ENCODE assay signal across 9 cellular contexts in the genomic region with DNA sequence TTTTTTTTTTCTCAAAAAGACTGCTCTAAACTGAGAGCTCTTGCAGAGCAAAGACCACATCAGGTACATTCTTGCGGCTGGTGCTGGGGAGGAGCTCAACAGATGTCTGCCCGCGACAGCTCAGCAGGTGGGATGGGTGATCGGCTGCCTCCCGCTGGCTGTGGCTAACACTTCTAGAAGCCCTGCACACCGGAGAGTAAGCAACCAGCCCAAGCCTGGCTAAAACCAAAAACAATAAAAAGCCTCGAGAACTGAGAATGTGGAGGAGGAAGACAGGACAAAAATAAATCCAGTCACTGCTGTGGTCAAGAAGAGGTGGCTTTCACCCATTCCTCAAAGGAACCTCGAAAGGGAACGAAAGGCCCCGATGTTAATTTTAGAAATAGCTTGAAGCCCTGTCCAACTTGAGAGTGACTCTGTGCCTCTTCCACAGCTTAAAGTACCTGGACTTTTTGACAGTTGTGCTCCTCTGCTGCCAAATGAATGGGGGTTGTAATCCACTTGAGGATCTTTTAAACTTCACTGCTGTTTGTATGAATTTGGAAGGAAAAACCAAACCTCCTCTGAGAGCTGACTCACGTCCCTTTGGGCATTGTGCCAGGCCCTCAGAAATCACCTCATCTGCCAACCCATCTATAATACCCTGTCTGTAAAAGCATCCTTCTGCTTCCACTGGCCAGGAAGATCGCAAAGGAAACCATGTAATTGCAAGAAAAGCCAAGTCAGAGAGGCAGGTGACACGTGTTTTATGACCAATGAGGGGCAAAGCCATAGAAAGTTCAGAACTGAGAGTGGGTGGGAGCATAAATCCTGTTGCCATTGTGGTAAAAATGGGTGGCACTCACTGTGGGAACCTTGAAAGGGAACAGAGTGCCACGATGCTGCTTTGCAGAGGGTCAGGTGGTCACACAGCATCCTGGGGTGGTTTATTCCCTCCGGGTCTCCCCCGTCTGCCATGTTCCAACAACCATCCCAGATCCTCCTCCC.
A peak's percentile ranks its signal among the peaks of the same experiment; 100 is the strongest.
DNase-seq lines count a peak whose midpoint lies in the region; ATAC-seq and TF ChIP-seq lines count a peak whose summit lies in the region.
"Had no signal": no experiment of that assay in that cellular context is flagged by ENCODE, and none has a peak within 500 bp of the region (broad histone marks: within the 10 kb centered on the region; RNA-seq: fewer than 3 reads in every experiment).

No MANE protein-coding gene starts in this region.

- peaks cover 0 to 19% of the 10 kb centered on the region in 2 donors for H3K27me3 ChIP-seq in left lung

- peak overlapping the region; percentile 86 for H3K27ac Mint-ChIP-seq in activated T-helper 1 cell treated with anti-CD3 and anti-CD28 coated beads, Interleukin-12 subunit alpha, Interleukin-12 subunit beta, Interleukin-2, Interleukin-4 antibody, amounts not matched to agents 30 ng/mL and 10 ng/mL and 1 ng/mL, durations not matched to agents 14 hours and 24 hours and 36 hours

- no peaks in the 10 kb centered on the region for H3K36me3 Mint-ChIP-seq in activated T-helper 1 cell treated with anti-CD3 and anti-CD28 coated beads, Interleukin-12 subunit alpha, Interleukin-12 subunit beta, Interleukin-2, Interleukin-4 antibody, amounts not matched to agents 30 ng/mL and 10 ng/mL and 1 ng/mL, durations not matched to agents 14 hours and 24 hours and 36 hours (ENCODE audit: low read depth)

- TF ChIP-seq CTCF in mucosa of descending colon (IDR thresholded peaks at IDR 0.05) (no peak), left lung (IDR thresholded peaks at IDR 0.05) (no peak)

- peaks cover 31% of the 10 kb centered on the region for H3K4me1 Mint-ChIP-seq in activated T-helper 1 cell treated with anti-CD3 and anti-CD28 coated beads, Interleukin-12 subunit alpha, Interleukin-12 subunit beta, Interleukin-2, Interleukin-4 antibody, amounts not matched to agents 30 ng/mL and 10 ng/mL and 1 ng/mL, durations not matched to agents 14 hours and 24 hours and 36 hours (ENCODE audit: low read depth)

- intact Hi-C loops in Right ventricle myocardium inferior (cut with DNase I) = no loop called here
- intact Hi-C loops in cardiac septum (cut with DNase I) = no loop called here
- intact Hi-C loops in activated T-helper 1 cell treated with anti-CD3 and anti-CD28 coated beads, Interleukin-12 subunit alpha, Interleukin-12 subunit beta, Interleukin-2, Interleukin-4 antibody, amounts not matched to agents 30 ng/mL and 10 ng/mL and 1 ng/mL, durations not matched to agents 14 hours and 24 hours and 36 hours (cut with micrococcal nuclease) = loop anchor here (1.0 to 5.0 kb wide), 6 partner anchors 33 to 122 kb away; a partner anchor contains a TSS
- intact Hi-C loops in mucosa of descending colon (cut with DNase I, micrococcal nuclease) = no loop called here
- intact Hi-C loops in left lung (cut with DNase I) = no loop called here

- H3K9me3 Mint-ChIP-seq in activated T-helper 1 cell treated with anti-CD3 and anti-CD28 coated beads, Interleukin-12 subunit alpha, Interleukin-12 subunit beta, Interleukin-2, Interleukin-4 antibody, amounts not matched to agents 30 ng/mL and 10 ng/mL and 1 ng/mL, durations not matched to agents 14 hours and 24 hours and 36 hours = no peaks in the 10 kb centered on the region

- no peak overlapping the region for H3K27ac ChIP-seq in left lung
- H3K27ac ChIP-seq: C4-2B had no signal

- H3K4me1 ChIP-seq in mucosa of descending colon (ENCODE audit: low read depth) (no peaks in the 10 kb centered on the region), left lung (no peaks in the 10 kb centered on the region)

- H3K27me3 Mint-ChIP-seq in activated T-helper 1 cell treated with anti-CD3 and anti-CD28 coated beads, Interleukin-12 subunit alpha, Interleukin-12 subunit beta, Interleukin-2, Interleukin-4 antibody, amounts not matched to agents 30 ng/mL and 10 ng/mL and 1 ng/mL, durations not matched to agents 14 hours and 24 hours and 36 hours (ENCODE audit: insufficient read depth) = peaks cover 4% of the 10 kb centered on the region

- no peaks in the 10 kb centered on the region for H3K9me3 ChIP-seq in mucosa of descending colon
- no peaks in the 10 kb centered on the region for H3K9me3 ChIP-seq in left lung

- H3K4me3 Mint-ChIP-seq in activated T-helper 1 cell treated with anti-CD3 and anti-CD28 coated beads, Interleukin-12 subunit alpha, Interleukin-12 subunit beta, Interleukin-2, Interleukin-4 antibody, amounts not matched to agents 30 ng/mL and 10 ng/mL and 1 ng/mL, durations not matched to agents 14 hours and 24 hours and 36 hours = peak overlapping the region; percentile 53

- peak; percentile 28 for ATAC-seq in Right ventricle myocardium inferior
- peak; percentile 73 for ATAC-seq in HG03108 (IDR thresholded peaks at IDR 0.05; ENCODE audit: unreplicated experiment)
- peak; percentile 85 for ATAC-seq in mucosa of descending colon
- no peak for ATAC-seq in left lung

- H3K4me3 ChIP-seq in mucosa of descending colon (no peak overlapping the region), left lung (no peak overlapping the region)

- DNase-seq in Right ventricle myocardium inferior (ENCODE audit: missing footprints) (no peak), cardiac septum (ENCODE audit: low spot score) (no peak), mucosa of descending colon (peak; percentile 41 to 77 (median 55)), HuH-7.5 (ENCODE audit: low spot score) (no peak), left lung (no peak)
- DNase-seq in NK-92 treated with Interleukin-12 subunit alpha and Interleukin-12 subunit beta, amount 100 ng/mL, for 24 hours (lab: John Stamatoyannopoulos, UW) = peak; percentile 76
- peak; percentile 78 for DNase-seq in activated T-helper 1 cell treated with anti-CD3 and anti-CD28 coated beads, Interleukin-12 subunit alpha, Interleukin-12 subunit beta, Interleukin-2, Interleukin-4 antibody, amounts not matched to agents 30 ng/mL and 10 ng/mL and 1 ng/mL, durations not matched to agents 14 hours and 24 hours and 36 hours (ENCODE audit: low spot score)

- H3K36me3 ChIP-seq in mucosa of descending colon (ENCODE audit: low read depth) = no peaks in the 10 kb centered on the region
- no peaks in the 10 kb centered on the region for H3K36me3 ChIP-seq in left lung

Comparison
In these comparisons a context has a peak if more than half of its experiments do, and no peak if none do; other contexts are left out.
1. DNase-seq: peak in NK-92 treated with Interleukin-12 subunit alpha and Interleukin-12 subunit beta, amount 100 ng/mL, for 24 hours (single experiment), activated T-helper 1 cell treated with anti-CD3 and anti-CD28 coated beads, Interleukin-12 subunit alpha, Interleukin-12 subunit beta, Interleukin-2, Interleukin-4 antibody, amounts not matched to agents 30 ng/mL and 10 ng/mL and 1 ng/mL, durations not matched to agents 14 hours and 24 hours and 36 hours (single experiment) and mucosa of descending colon (3 of 3); none in Right ventricle myocardium inferior (single experiment), cardiac septum (single experiment), HuH-7.5 (single experiment) and left lung (0 of 2).